Comparison of ENCODE assay signal across 8 cellular contexts in genomic region chr11:116787786-116788486, GRCh38. TPM values are rescaled to one million over a fixed set of nuclear protein-coding genes. Genes with fewer than 3 reads are reported as not detected.
DNase-seq lines count a peak whose midpoint lies in the region; ATAC-seq lines count a peak whose summit lies in the region.

TSS of gene ZPR1 (minus strand) at chr11:116788023. CDS start at chr11:116787990, 33 bp downstream.

- ATAC-seq in GM18519 (IDR thresholded peaks at IDR 0.05; ENCODE audit: low FRiP score, unreplicated experiment) = peak; percentile 46
- ATAC-seq in HG03045 (IDR thresholded peaks at IDR 0.05; ENCODE audit: unreplicated experiment) = peak; percentile 89

- H3K27ac ChIP-seq in caudate nucleus (ENCODE audit: low read depth, low read length) = peak within 1 kb of the TSS; percentile 50

- DNase-seq in A172 (ENCODE audit: low spot score) (peak; percentile 43), NCI-H2227 (lab: John Stamatoyannopoulos, UW; ENCODE audit: unreplicated experiment) (peak; percentile 67), caudate nucleus (lab: John Stamatoyannopoulos, UW) (peak in 60 of 61 donors; percentile 4 to 89 (median 72)), iris pigment epithelial cell (ENCODE audit: low read depth) (peak; percentile 58)
- DNase-seq in activated CD4-positive, CD25-positive, alpha-beta regulatory T cell treated with anti-CD3 and anti-CD28 coated beads, Interleukin-2, amount 50 U/mL, for 16 hours (ENCODE audit: low read depth, low spot score) = peak; percentile 66
- DNase-seq in stimulated activated CD4-positive, alpha-beta T cell treated with anti-CD3 and anti-CD28 coated beads, Interleukin-12 subunit alpha, Interleukin-12 subunit beta, amount 100 ng/mL, for 24 hours (ENCODE audit: low read depth in 2 of 2) = peak; percentile 72 to 84

RNA-seq across cellular contexts. Expression of gene ZPR1, which starts in this region (rescaled TPM):
- total RNA-seq in A172 (2014; rRNA removed; shearing (Covaris generic)) = 36.6 and 44.7 TPM in 2 replicates

Comparison
In these comparisons a context has a peak if more than half of its experiments do, and no peak if none do; other contexts are left out.
1. Peak in every context shown above with its lines: DNase-seq, ATAC-seq and H3K27ac ChIP-seq.